1 cellular context compared by ENCODE assay signal in the genomic region with DNA sequence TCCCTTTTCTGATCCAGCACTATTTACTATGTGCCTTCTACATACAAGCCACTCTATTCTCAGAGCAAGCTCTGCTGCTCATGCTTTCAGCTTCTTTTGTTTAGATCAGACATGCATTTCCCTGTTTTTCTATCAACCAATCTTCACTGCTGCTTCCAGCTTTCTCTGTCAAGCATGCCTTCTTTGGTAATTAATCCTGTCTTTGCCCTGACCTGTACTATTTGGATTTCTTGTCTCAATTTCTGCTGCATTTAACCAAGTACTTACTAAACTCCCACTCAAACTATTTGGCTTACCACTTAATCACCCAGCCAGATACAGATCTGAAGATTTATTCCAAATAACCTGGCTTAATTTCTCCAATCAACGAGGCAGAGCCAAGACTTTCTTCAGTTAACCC.
TF ChIP-seq lines count a peak whose summit lies in the region.

No MANE protein-coding gene starts in this region.

TF ChIP-seq in HepG2, 621 proteins besides CTCF, POLR2A, EP300 and RAD21 (continued from another document):
- TF ChIP-seq, protein P1, sequence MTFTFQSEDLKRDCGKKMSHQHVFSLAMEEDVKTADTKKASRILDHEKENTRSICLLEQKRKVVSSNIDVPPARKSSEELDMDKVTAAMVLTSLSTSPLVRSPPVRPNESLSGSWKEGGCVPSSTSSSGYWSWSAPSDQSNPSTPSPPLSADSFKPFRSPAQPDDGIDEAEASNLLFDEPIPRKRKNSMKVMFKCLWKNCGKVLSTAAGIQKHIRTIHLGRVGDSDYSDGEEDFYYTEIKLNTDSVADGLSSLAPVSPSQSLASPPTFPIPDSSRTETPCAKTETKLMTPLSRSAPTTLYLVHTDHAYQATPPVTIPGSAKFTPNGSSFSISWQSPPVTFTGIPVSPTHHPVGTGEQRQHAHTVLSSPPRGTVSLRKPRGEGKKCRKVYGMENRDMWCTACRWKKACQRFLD (CRISPR knock-in tag; IDR thresholded peaks at IDR 0.05; ENCODE audit: borderline replicate concordance), result no peak
- TF ChIP-seq, protein P2, sequence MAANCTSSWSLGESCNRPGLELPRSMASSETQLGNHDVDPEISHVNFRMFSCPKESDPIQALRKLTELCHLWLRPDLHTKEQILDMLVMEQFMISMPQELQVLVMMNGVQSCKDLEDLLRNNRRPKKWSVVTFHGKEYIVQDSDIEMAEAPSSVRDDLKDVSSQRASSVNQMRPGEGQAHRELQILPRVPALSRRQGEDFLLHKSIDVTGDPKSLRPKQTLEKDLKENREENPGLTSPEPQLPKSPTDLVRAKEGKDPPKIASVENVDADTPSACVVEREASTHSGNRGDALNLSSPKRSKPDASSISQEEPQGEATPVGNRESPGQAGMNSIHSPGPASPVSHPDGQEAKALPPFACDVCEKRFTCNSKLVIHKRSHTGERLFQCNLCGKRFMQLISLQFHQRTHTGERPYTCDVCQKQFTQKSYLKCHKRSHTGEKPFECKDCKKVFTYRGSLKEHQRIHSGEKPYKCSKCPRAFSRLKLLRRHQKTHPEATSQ (CRISPR knock-in tag; IDR thresholded peaks at IDR 0.05; ENCODE audit: borderline replicate concordance), result no peak
- TF ChIP-seq ZNF558 (CRISPR knock-in tag; IDR thresholded peaks at IDR 0.05; ENCODE audit: borderline replicate concordance) (no peak), ZFP82 (CRISPR knock-in tag; IDR thresholded peaks at IDR 0.05; ENCODE audit: borderline replicate concordance) (no peak)
- TF ChIP-seq, protein P3, sequence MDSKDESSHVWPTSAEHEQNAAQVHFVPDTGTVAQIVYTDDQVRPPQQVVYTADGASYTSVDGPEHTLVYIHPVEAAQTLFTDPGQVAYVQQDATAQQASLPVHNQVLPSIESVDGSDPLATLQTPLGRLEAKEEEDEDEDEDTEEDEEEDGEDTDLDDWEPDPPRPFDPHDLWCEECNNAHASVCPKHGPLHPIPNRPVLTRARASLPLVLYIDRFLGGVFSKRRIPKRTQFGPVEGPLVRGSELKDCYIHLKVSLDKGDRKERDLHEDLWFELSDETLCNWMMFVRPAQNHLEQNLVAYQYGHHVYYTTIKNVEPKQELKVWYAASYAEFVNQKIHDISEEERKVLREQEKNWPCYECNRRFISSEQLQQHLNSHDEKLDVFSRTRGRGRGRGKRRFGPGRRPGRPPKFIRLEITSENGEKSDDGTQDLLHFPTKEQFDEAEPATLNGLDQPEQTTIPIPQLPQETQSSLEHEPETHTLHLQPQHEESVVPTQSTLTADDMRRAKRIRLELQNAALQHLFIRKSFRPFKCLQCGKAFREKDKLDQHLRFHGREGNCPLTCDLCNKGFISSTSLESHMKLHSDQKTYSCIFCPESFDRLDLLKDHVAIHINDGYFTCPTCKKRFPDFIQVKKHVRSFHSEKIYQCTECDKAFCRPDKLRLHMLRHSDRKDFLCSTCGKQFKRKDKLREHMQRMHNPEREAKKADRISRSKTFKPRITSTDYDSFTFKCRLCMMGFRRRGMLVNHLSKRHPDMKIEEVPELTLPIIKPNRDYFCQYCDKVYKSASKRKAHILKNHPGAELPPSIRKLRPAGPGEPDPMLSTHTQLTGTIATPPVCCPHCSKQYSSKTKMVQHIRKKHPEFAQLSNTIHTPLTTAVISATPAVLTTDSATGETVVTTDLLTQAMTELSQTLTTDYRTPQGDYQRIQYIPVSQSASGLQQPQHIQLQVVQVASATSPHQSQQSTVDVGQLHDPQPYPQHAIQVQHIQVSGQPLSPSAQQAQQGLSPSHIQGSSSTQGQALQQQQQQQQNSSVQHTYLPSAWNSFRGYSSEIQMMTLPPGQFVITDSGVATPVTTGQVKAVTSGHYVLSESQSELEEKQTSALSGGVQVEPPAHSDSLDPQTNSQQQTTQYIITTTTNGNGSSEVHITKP (CRISPR knock-in tag; IDR thresholded peaks at IDR 0.05; ENCODE audit: low read depth), result no peak
